Comparison of ENCODE assay signal across 9 cellular contexts in the genomic region with DNA sequence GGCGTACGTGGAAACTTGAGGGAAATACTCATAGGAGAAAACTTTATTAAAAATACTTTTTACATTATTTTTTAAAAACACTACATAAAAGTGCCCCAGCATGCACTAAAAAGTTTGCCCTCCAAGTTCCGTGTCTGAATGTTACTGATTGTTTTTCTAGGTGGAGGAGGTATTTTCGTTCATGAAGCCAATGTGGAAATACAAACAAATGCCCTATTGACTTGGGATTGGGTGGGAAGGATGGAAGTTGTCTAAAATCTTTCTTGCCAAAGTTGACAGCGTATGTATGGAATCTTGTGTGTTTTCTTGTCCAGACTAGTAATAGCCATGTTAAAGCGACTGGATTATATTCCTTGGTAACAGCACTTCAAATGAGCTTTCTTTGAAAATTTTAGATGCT. TPM values are rescaled to one million over a fixed set of nuclear protein-coding genes. Genes with fewer than 3 reads are reported as not detected.
DNase-seq lines count a peak whose midpoint lies in the region; ATAC-seq and TF ChIP-seq lines count a peak whose summit lies in the region.
"Had no signal": no experiment of that assay in that cellular context is flagged by ENCODE, and none has a peak within 500 bp of the region (broad histone marks: within the 10 kb centered on the region; RNA-seq: fewer than 3 reads in every experiment).

No MANE protein-coding gene starts in this region.

- H3K4me1 ChIP-seq in endocrine pancreas (ENCODE audit: control insufficient read depth, insufficient read depth, low read length) (peaks cover 3% of the 10 kb centered on the region), uterus (no peaks in the 10 kb centered on the region)

- H3K4me3 ChIP-seq in endocrine pancreas (ENCODE audit: control insufficient read depth, insufficient read depth, low read length) (peak overlapping the region; percentile 53), uterus (peak overlapping the region in 1 of 2 donors; percentile 75)

- H3K4me3 Mint-ChIP-seq in neural crest cell, result peak overlapping the region; percentile 89

- no peaks in the 10 kb centered on the region for H3K27me3 ChIP-seq in endocrine pancreas (ENCODE audit: control insufficient read depth, insufficient read depth, low read length)
- peaks cover 0 to 4% of the 10 kb centered on the region in 2 donors for H3K27me3 ChIP-seq in uterus

- TF ChIP-seq CTCF in neural crest cell (conservative IDR thresholded peaks at IDR 0.05) (no peak), uterus (IDR thresholded peaks at IDR 0.05) (no peak)

- no peak overlapping the region for H3K27ac Mint-ChIP-seq in neural crest cell (ENCODE audit: unreplicated experiment)

- H3K4me1 Mint-ChIP-seq in neural crest cell, result peaks cover 18% of the 10 kb centered on the region

- no peak for ATAC-seq in HG03432 (IDR thresholded peaks at IDR 0.05; ENCODE audit: unreplicated experiment)
- ATAC-seq in GM21723 (IDR thresholded peaks at IDR 0.05; ENCODE audit: unreplicated experiment), result no peak
- no peak for ATAC-seq in GM18861 (IDR thresholded peaks at IDR 0.05; ENCODE audit: unreplicated experiment)

- no peak overlapping the region for H3K9ac ChIP-seq in endocrine pancreas (ENCODE audit: control insufficient read depth, insufficient read depth, low read length)

- intact Hi-C loops in uterus (cut with DNase I; ENCODE audit: low total_unique reads), result no loop called here

- no peak for TF ChIP-seq POLR2A in uterus (IDR thresholded peaks at IDR 0.05)

- peaks cover 31% of the 10 kb centered on the region for H3K27me3 Mint-ChIP-seq in neural crest cell (ENCODE audit: low read depth)

- H3K36me3 ChIP-seq in endocrine pancreas (ENCODE audit: control insufficient read depth, insufficient read depth, low read length) (no peaks in the 10 kb centered on the region), uterus (no peaks in the 10 kb centered on the region)
- H3K36me3 ChIP-seq: gastroesophageal sphincter had no signal

- H3K36me3 Mint-ChIP-seq in neural crest cell (ENCODE audit: low read depth), result no peaks in the 10 kb centered on the region

- peak; percentile 42 for DNase-seq in COLO829 (ENCODE audit: low spot score)
- peak; percentile 43 for DNase-seq in OCI-M1 (lab: John Stamatoyannopoulos, UW)
- DNase-seq in neural crest cell (ENCODE audit: low read depth, low spot score), result no peak
- DNase-seq in uterus, result no peak

- H3K9me3 ChIP-seq in endocrine pancreas (ENCODE audit: control insufficient read depth, low read length) (no peaks in the 10 kb centered on the region), uterus (no peaks in the 10 kb centered on the region)
- H3K9me3 ChIP-seq: gastroesophageal sphincter had no signal

- H3K9me3 Mint-ChIP-seq in neural crest cell, result no peaks in the 10 kb centered on the region

- H3K27ac ChIP-seq in uterus, result peak overlapping the region in 1 of 2 donors; percentile 70

RNA-seq across cellular contexts. Expression of gene PROSER2, which starts 1.2 kb away (rescaled TPM):
- total RNA-seq in neural crest cell (7.5 and 7.7 TPM in 2 replicates), uterus (10 to 100 TPM in 1 of 4 donors, 1 to 10 TPM in 3; 2.1 to 25.6 (median 6.5) TPM)

Comparison
In these comparisons a context has a peak if more than half of its experiments do, and no peak if none do; other contexts are left out.
1. DNase-seq: peak in COLO829 (single experiment) and OCI-M1 (single experiment); none in neural crest cell (single experiment) and uterus (0 of 2).